ENCODE assay signal across 9 cellular contexts in genomic region chr7:111388016-111388415, GRCh38.
"Had no signal": no experiment of that assay in that cellular context is flagged by ENCODE, and none has a peak within 500 bp of the region (broad histone marks: within the 10 kb centered on the region; RNA-seq: fewer than 3 reads in every experiment).

No MANE protein-coding gene starts in this region.

- H3K4me3 ChIP-seq: GM23248, GM23338, HAP-1 had no signal

- H3K27ac ChIP-seq: GM23248 had no signal

- ATAC-seq: GM23338, HCT116 had no signal

- H3K9me3 ChIP-seq: HAP-1 had no signal

- DNase-seq: GM23248, GOT3, H7, H9, HCEC 1CT, HFFc6 had no signal

- H3K36me3 ChIP-seq: HAP-1 had no signal

- H3K9me3 Mint-ChIP-seq: GM23338, H9 had no signal

- H3K4me3 Mint-ChIP-seq: GM23338, H9, HFFc6 had no signal

- H3K27ac Mint-ChIP-seq: GM23338, H9, HFFc6 had no signal
